Comparison of ENCODE assay signal across 23 cellular contexts in the genomic region with DNA sequence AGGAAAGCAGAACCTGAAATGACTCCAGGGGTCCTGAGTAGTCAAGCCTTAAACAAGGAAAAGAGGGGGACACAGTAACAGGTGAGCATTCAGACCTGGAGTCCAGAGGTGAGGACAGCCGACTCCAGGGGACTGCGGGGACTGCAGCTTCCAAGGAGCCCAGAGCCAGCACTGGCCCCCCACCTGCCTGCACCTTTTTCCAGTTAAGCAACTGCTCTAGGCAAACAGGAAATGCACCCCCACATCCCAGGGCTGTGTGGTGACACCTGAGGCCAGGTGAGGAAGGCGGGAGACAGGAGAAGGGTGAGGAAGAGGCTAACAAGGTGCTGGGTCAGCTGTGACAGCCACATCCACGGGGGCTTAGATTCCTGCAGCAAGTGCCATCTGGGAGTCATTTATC. TPM values are rescaled to one million over a fixed set of nuclear protein-coding genes. Genes with fewer than 3 reads are reported as not detected.
DNase-seq lines count a peak whose midpoint lies in the region; ATAC-seq and TF ChIP-seq lines count a peak whose summit lies in the region.
"Had no signal": no experiment of that assay in that cellular context is flagged by ENCODE, and none has a peak within 500 bp of the region (broad histone marks: within the 10 kb centered on the region; RNA-seq: fewer than 3 reads in every experiment).

No MANE protein-coding gene starts in this region.

- no peaks in the 10 kb centered on the region for H3K36me3 ChIP-seq in osteoblast (ENCODE audit: insufficient read depth, low read length)
- H3K36me3 ChIP-seq: BE2C; BLaER1 treated with 17β-estradiol and CSF1 and Interleukin-3, amounts not matched to agents 10 nM and 100 nM had no signal

- H3K27me3 ChIP-seq in osteoblast (ENCODE audit: insufficient read depth, low read length): peaks cover 5% of the 10 kb centered on the region

- ATAC-seq in left ventricle myocardium superior (no peak), HG03135 (IDR thresholded peaks at IDR 0.05; ENCODE audit: unreplicated experiment) (no peak)
- ATAC-seq in natural killer cell treated with Interleukin-12 subunit alpha and Interleukin-12 subunit beta and Interleukin-15 and Interleukin-18, amount 100 ng/mL, for 72 hours: no peak
- ATAC-seq: GM23338, HCT116 had no signal

- peaks cover 12% of the 10 kb centered on the region for H3K27me3 Mint-ChIP-seq in glutamatergic neuron (ENCODE audit: unreplicated experiment)
- peaks cover 26 to 27% of the 10 kb centered on the region in 2 donors for H3K27me3 Mint-ChIP-seq in natural killer cell treated with Interleukin-12 subunit alpha and Interleukin-12 subunit beta and Interleukin-15 and Interleukin-18, amount 100 ng/mL, for 72 hours

- DNase-seq in left ventricle myocardium superior (peak; percentile 6), cardiac septum (ENCODE audit: low spot score) (no peak), glutamatergic neuron (peak; percentile 5), osteoblast (ENCODE audit: insufficient read length, low spot score, missing footprints) (peak; percentile 30)
- DNase-seq in natural killer cell treated with Interleukin-12 subunit alpha and Interleukin-12 subunit beta and Interleukin-15 and Interleukin-18, amount 100 ng/mL, for 72 hours (ENCODE audit: low spot score): no peak
- DNase-seq in activated effector memory CD4-positive, alpha-beta T cell treated with anti-CD3 and anti-CD28 coated beads, Interleukin-2, amount 50 U/mL, for 16 hours: no peak
- DNase-seq: 8988T; ACHN; AML-193; BE2C; Calu3; CD4-positive, alpha-beta memory T cell; COR-L47; DMS53; DMS79 treated with DMSO at 0.1 percent for 48 hours; GF-D8; H9 had no signal

- no peaks in the 10 kb centered on the region for H3K4me1 ChIP-seq in osteoblast (ENCODE audit: insufficient read depth, low read length)
- H3K4me1 ChIP-seq: A549, BE2C had no signal

- H3K9me3 ChIP-seq in osteoblast (ENCODE audit: low read depth, low read length): no peaks in the 10 kb centered on the region
- H3K9me3 ChIP-seq: A549, BE2C had no signal

- H3K4me2 ChIP-seq in osteoblast (ENCODE audit: insufficient read depth, low read length): no peak overlapping the region
- H3K4me2 ChIP-seq: A549; BLaER1 treated with 17β-estradiol and CSF1 and Interleukin-3, amounts not matched to agents 10 nM and 100 nM; GM23338 had no signal

- H3K4me1 Mint-ChIP-seq in glutamatergic neuron (ENCODE audit: low read depth, unreplicated experiment): peaks cover 3% of the 10 kb centered on the region
- no peaks in the 10 kb centered on the region for H3K4me1 Mint-ChIP-seq in natural killer cell treated with Interleukin-12 subunit alpha and Interleukin-12 subunit beta and Interleukin-15 and Interleukin-18, amount 100 ng/mL, for 72 hours (ENCODE audit: low read depth in 2 of 2)

- TF ChIP-seq CTCF in glutamatergic neuron (IDR thresholded peaks at IDR 0.05; ENCODE audit: partially characterized antibody, unreplicated experiment): no peak
- no peak for TF ChIP-seq CTCF in osteoblast (IDR thresholded peaks at IDR 0.05; ENCODE audit: extremely low read depth, low read depth, low read length)

- H3K4me3 Mint-ChIP-seq in glutamatergic neuron (ENCODE audit: unreplicated experiment): no peak overlapping the region
- H3K4me3 Mint-ChIP-seq in natural killer cell treated with Interleukin-12 subunit alpha and Interleukin-12 subunit beta and Interleukin-15 and Interleukin-18, amount 100 ng/mL, for 72 hours: no peak overlapping the region
- H3K4me3 Mint-ChIP-seq: CD4-positive, alpha-beta memory T cell; GM23338; H9 had no signal

- no peak overlapping the region for H2AFZ ChIP-seq in osteoblast (ENCODE audit: low read length)
- H2AFZ ChIP-seq: GM23338 had no signal

- H3K4me3 ChIP-seq in osteoblast (ENCODE audit: insufficient read depth, low read length): no peak overlapping the region
- H3K4me3 ChIP-seq: A549; BLaER1 treated with 17β-estradiol and CSF1 and Interleukin-3, amounts not matched to agents 10 nM and 100 nM; GM23338 had no signal

- intact Hi-C loops in left ventricle myocardium superior (cut with micrococcal nuclease) (no loop called here), cardiac septum (cut with DNase I) (no loop called here)

- H3K36me3 Mint-ChIP-seq in glutamatergic neuron (ENCODE audit: unreplicated experiment): peaks cover 10% of the 10 kb centered on the region
- H3K36me3 Mint-ChIP-seq in natural killer cell treated with Interleukin-12 subunit alpha and Interleukin-12 subunit beta and Interleukin-15 and Interleukin-18, amount 100 ng/mL, for 72 hours: no peaks in the 10 kb centered on the region
- H3K36me3 Mint-ChIP-seq: CD4-positive, alpha-beta memory T cell had no signal

- H3K27ac ChIP-seq in osteoblast (ENCODE audit: low read depth, low read length): no peak overlapping the region
- H3K27ac ChIP-seq: A549; BLaER1 treated with 17β-estradiol and CSF1 and Interleukin-3, amounts not matched to agents 10 nM and 100 nM had no signal

- H3K27ac Mint-ChIP-seq in glutamatergic neuron (ENCODE audit: unreplicated experiment): no peak overlapping the region
- no peak overlapping the region for H3K27ac Mint-ChIP-seq in natural killer cell treated with Interleukin-12 subunit alpha and Interleukin-12 subunit beta and Interleukin-15 and Interleukin-18, amount 100 ng/mL, for 72 hours
- H3K27ac Mint-ChIP-seq: CD4-positive, alpha-beta memory T cell; GM23338; H9 had no signal

- no peaks in the 10 kb centered on the region for H4K20me1 ChIP-seq in osteoblast (ENCODE audit: insufficient read depth, low read length)

- no peaks in the 10 kb centered on the region for H3K79me2 ChIP-seq in osteoblast (ENCODE audit: insufficient read depth, low read length)

- H3K9me3 Mint-ChIP-seq in glutamatergic neuron (ENCODE audit: unreplicated experiment): peaks cover 4% of the 10 kb centered on the region
- H3K9me3 Mint-ChIP-seq in natural killer cell treated with Interleukin-12 subunit alpha and Interleukin-12 subunit beta and Interleukin-15 and Interleukin-18, amount 100 ng/mL, for 72 hours: no peaks in the 10 kb centered on the region

RNA-seq across cellular contexts. Expression of a gene that starts 20.1 kb away (rescaled TPM):
- total RNA-seq in left ventricle myocardium superior (not detected), cardiac septum (not detected), glutamatergic neuron (ENCODE audit: unreplicated experiment) (0.20 TPM), osteoblast (under 0.01 TPM in 1 of 2 replicates, not detected in the other)
- total RNA-seq in natural killer cell treated with Interleukin-12 subunit alpha and Interleukin-12 subunit beta and Interleukin-15 and Interleukin-18, amount 100 ng/mL, for 72 hours: under 1 TPM in 1 of 2 donors, not detected in 1; 0.07 TPM
- total RNA-seq: CD4-positive, alpha-beta memory T cell; G401; GM23338 had no signal

Comparison
In these comparisons a context has a peak if more than half of its experiments do, and no peak if none do; other contexts are left out.
1. DNase-seq: peak in left ventricle myocardium superior (single experiment), glutamatergic neuron (single experiment) and osteoblast (single experiment); none in cardiac septum (single experiment), natural killer cell treated with Interleukin-12 subunit alpha and Interleukin-12 subunit beta and Interleukin-15 and Interleukin-18, amount 100 ng/mL, for 72 hours (single experiment) and activated effector memory CD4-positive, alpha-beta T cell treated with anti-CD3 and anti-CD28 coated beads, Interleukin-2, amount 50 U/mL, for 16 hours (single experiment).